In the genomic region with DNA sequence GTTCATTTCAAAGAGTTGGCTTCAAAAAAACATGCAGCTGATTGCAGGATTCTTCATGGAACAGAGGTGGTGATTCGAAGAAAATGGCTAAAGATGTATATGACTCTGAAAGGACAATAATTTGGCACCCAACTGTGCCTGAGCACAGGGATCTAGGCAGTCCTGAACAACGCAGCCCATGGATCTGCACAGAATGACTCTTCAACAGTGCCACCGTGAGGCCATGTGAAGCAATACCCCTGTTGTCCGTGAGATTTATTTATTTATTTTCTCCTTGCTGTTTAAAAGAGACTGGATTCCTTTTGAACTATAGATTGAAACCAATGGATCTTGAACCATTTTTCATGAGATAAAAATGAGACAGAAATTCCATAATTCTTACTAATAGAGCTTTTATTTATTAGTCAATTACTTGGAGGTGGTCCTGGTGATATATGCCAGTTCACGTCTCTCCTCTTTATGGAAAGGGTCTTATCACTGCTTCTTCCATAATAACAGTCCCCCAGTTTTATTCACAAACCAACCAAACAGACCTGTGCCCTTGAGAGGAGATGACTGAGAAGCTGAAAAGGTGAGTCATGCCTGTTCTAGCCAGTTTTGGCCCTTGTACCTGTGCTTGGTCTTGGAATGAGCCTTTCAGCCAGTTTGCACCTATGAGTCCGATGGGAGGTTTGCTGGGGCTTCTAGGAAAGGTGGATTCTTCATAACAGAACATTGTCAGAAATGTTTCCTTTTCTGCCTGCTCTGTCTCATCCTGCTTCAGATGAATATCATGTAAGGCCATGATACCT, we compare ENCODE assay signal across 9 cellular contexts.
DNase-seq lines count a peak whose midpoint lies in the region; ATAC-seq and TF ChIP-seq lines count a peak whose summit lies in the region.
"Had no signal": no experiment of that assay in that cellular context is flagged by ENCODE, and none has a peak within 500 bp of the region (broad histone marks: within the 10 kb centered on the region; RNA-seq: fewer than 3 reads in every experiment).

No MANE protein-coding gene starts in this region.

- ATAC-seq in activated CD4-positive, alpha-beta T cell treated with anti-CD3 and anti-CD28 coated beads for 36 hours = peak; percentile 39
- ATAC-seq in GM21515 (IDR thresholded peaks at IDR 0.05; ENCODE audit: unreplicated experiment) = no peak
- no peak for ATAC-seq in HG02870 (IDR thresholded peaks at IDR 0.05; ENCODE audit: unreplicated experiment)
- ATAC-seq in HG03175 (IDR thresholded peaks at IDR 0.05; ENCODE audit: unreplicated experiment) = no peak

- no peak overlapping the region for H3K4me2 ChIP-seq in MM.1S (ENCODE audit: low read depth, low read length)
- no peak overlapping the region for H3K4me2 ChIP-seq in trophoblast cell (ENCODE audit: low read length)

- H3K36me3 ChIP-seq in MM.1S (replicated peaks; ENCODE audit: insufficient read depth, low read length) = no peaks in the 10 kb centered on the region
- H3K36me3 ChIP-seq in trophoblast cell (ENCODE audit: control insufficient read depth in 1 of 2, insufficient read depth in 2 of 2, low read length in 2 of 2) = no peaks in the 10 kb centered on the region

- no peaks in the 10 kb centered on the region for H4K20me1 ChIP-seq in MM.1S (ENCODE audit: insufficient read depth, low read length)

- peak overlapping the region; percentile 74 for H3K14ac ChIP-seq in trophoblast cell (ENCODE audit: low read length)

- WGBS in trophoblast cell (ENCODE audit: extremely low coverage, insufficient coverage, insufficient read length) = no CpG with 5 or more reads among the region's 6 CpGs

- DNase-seq in activated CD4-positive, alpha-beta T cell treated with anti-CD3 and anti-CD28 coated beads for 36 hours = peak; percentile 56
- no peak for DNase-seq in activated CD4-positive, alpha-beta T cell treated with anti-CD3 and anti-CD28 coated beads for 1 hour
- DNase-seq in MM.1S (no peak), trophoblast cell (peak in 1 of 2 donors; percentile 34)

- no peaks in the 10 kb centered on the region for H3K27me3 ChIP-seq in MM.1S (replicated peaks; ENCODE audit: insufficient read depth, low read length)
- H3K27me3 ChIP-seq in trophoblast cell (ENCODE audit: insufficient read depth, low read length) = no peaks in the 10 kb centered on the region

- H4K91ac ChIP-seq in trophoblast cell (ENCODE audit: low read depth, low read length) = peak overlapping the region; percentile 5

- H3K9me2 ChIP-seq in MM.1S (replicated peaks; ENCODE audit: insufficient read depth, low read length) = no peaks in the 10 kb centered on the region

- H3K79me1 ChIP-seq in trophoblast cell (ENCODE audit: low read length) = peaks cover 3% of the 10 kb centered on the region

- peaks cover 4% of the 10 kb centered on the region for H3K27me3 Mint-ChIP-seq in activated CD4-positive, alpha-beta T cell treated with anti-CD3 and anti-CD28 coated beads for 36 hours
- peaks cover 12% of the 10 kb centered on the region for H3K27me3 Mint-ChIP-seq in brain
- H3K27me3 Mint-ChIP-seq: CD4-positive, CD25-positive, alpha-beta regulatory T cell had no signal

- H3K79me2 ChIP-seq in MM.1S (ENCODE audit: low read length) = no peaks in the 10 kb centered on the region
- no peaks in the 10 kb centered on the region for H3K79me2 ChIP-seq in trophoblast cell (ENCODE audit: control insufficient read depth, insufficient read depth, low read length, poor library complexity)

- H3K27ac Mint-ChIP-seq in activated CD4-positive, alpha-beta T cell treated with anti-CD3 and anti-CD28 coated beads for 36 hours = no peak overlapping the region
- H3K27ac Mint-ChIP-seq in brain = no peak overlapping the region
- H3K27ac Mint-ChIP-seq: CD4-positive, CD25-positive, alpha-beta regulatory T cell had no signal

- H3K4me3 ChIP-seq in MM.1S (ENCODE audit: low read length) (no peak overlapping the region), trophoblast cell (ENCODE audit: low read depth, low read length) (no peak overlapping the region)

- POLR2A ChIA-PET in activated CD4-positive, alpha-beta T cell treated with anti-CD3 and anti-CD28 coated beads for 36 hours (lab: Charles Lee) = no interaction called here

- peak overlapping the region; percentile 66 for H3K18ac ChIP-seq in trophoblast cell (ENCODE audit: low read length)

- no peaks in the 10 kb centered on the region for H3K36me3 Mint-ChIP-seq in activated CD4-positive, alpha-beta T cell treated with anti-CD3 and anti-CD28 coated beads for 36 hours (ENCODE audit: low read depth)
- no peaks in the 10 kb centered on the region for H3K36me3 Mint-ChIP-seq in brain
- H3K36me3 Mint-ChIP-seq: CD4-positive, CD25-positive, alpha-beta regulatory T cell had no signal

- H3K23ac ChIP-seq in trophoblast cell (ENCODE audit: low read length) = no peak overlapping the region

- peak overlapping the region; percentile 64 for H2BK5ac ChIP-seq in trophoblast cell (ENCODE audit: low read depth, low read length, poor library complexity)

- intact Hi-C loops in activated CD4-positive, alpha-beta T cell treated with anti-CD3 and anti-CD28 coated beads for 36 hours (cut with DNase I, micrococcal nuclease) = loop anchor here in 1 of 2 experiments (1.0 to 10.0 kb wide), 2 partner anchors 594 to 1129 kb away; no protein-coding TSS in a partner anchor

- H3K4me1 Mint-ChIP-seq in activated CD4-positive, alpha-beta T cell treated with anti-CD3 and anti-CD28 coated beads for 36 hours = no peaks in the 10 kb centered on the region
- H3K4me1 Mint-ChIP-seq in brain = no peaks in the 10 kb centered on the region
- H3K4me1 Mint-ChIP-seq: CD4-positive, CD25-positive, alpha-beta regulatory T cell had no signal

- H2BK12ac ChIP-seq in trophoblast cell (ENCODE audit: low read length) = peak overlapping the region; percentile 77

- no peak overlapping the region for H3K27ac ChIP-seq in MM.1S (ENCODE audit: low read length)
- no peak overlapping the region for H3K27ac ChIP-seq in trophoblast cell (ENCODE audit: low read depth, low read length)

- no peak overlapping the region for H3K4me3 Mint-ChIP-seq in activated CD4-positive, alpha-beta T cell treated with anti-CD3 and anti-CD28 coated beads for 36 hours
- no peak overlapping the region for H3K4me3 Mint-ChIP-seq in brain
- H3K4me3 Mint-ChIP-seq: CD4-positive, CD25-positive, alpha-beta regulatory T cell had no signal

- H3F3A ChIP-seq in MM.1S (ENCODE audit: insufficient read depth, low read length) = no peaks in the 10 kb centered on the region

- H2AFZ ChIP-seq in MM.1S (ENCODE audit: low read length) (no peak overlapping the region), trophoblast cell (ENCODE audit: insufficient read depth, low read length, poor library complexity) (no peak overlapping the region)

- no peak overlapping the region for H2AK5ac ChIP-seq in trophoblast cell (ENCODE audit: low read length)

- H3K9ac ChIP-seq in MM.1S (ENCODE audit: low read length) = no peak overlapping the region
- no peak overlapping the region for H3K9ac ChIP-seq in trophoblast cell (ENCODE audit: low read length)

- peaks cover 10% of the 10 kb centered on the region for H3K9me3 Mint-ChIP-seq in activated CD4-positive, alpha-beta T cell treated with anti-CD3 and anti-CD28 coated beads for 36 hours (ENCODE audit: low read depth)
- peaks cover 3 to 79% (median 12%) of the 10 kb centered on the region in 5 experiments for H3K9me3 Mint-ChIP-seq in brain

- CTCF ChIA-PET in activated CD4-positive, alpha-beta T cell treated with anti-CD3 and anti-CD28 coated beads for 36 hours (lab: Charles Lee) = interaction anchor here (0.7 to 1.1 kb wide), 3 partner anchors 10 to 21 kb away, joined by 3 read pairs; no protein-coding TSS in a partner anchor

- no peaks in the 10 kb centered on the region for H3K4me1 ChIP-seq in MM.1S (ENCODE audit: low read length)
- H3K4me1 ChIP-seq in trophoblast cell (ENCODE audit: control insufficient read depth in 1 of 2, insufficient read depth in 2 of 2, low read length in 2 of 2) = peaks cover 0 to 2% of the 10 kb centered on the region in 2 experiments

- H3K9me3 ChIP-seq in MM.1S (replicated peaks; ENCODE audit: insufficient read depth, low read length) (no peaks in the 10 kb centered on the region), trophoblast cell (ENCODE audit: insufficient read depth, low read depth, low read length) (no peaks in the 10 kb centered on the region)

- peak; percentile 35 for TF ChIP-seq CTCF in MM.1S (IDR thresholded peaks at IDR 0.05; ENCODE audit: low read length)
- peak; percentile 42 to 62 for TF ChIP-seq CTCF in brain (conservative IDR thresholded peaks at IDR 0.05)

- H4K8ac ChIP-seq in trophoblast cell (ENCODE audit: low read depth, low read length) = no peak overlapping the region

- no peak overlapping the region for H2BK120ac ChIP-seq in trophoblast cell (ENCODE audit: insufficient read depth, low read length, poor library complexity)

- no peak overlapping the region for H4K12ac ChIP-seq in trophoblast cell (ENCODE audit: low read depth, low read length)

- no peak overlapping the region for H3K4ac ChIP-seq in trophoblast cell (ENCODE audit: low read depth, low read length)
